Comparison of ENCODE assay signal across 1 cellular context in the genomic region with DNA sequence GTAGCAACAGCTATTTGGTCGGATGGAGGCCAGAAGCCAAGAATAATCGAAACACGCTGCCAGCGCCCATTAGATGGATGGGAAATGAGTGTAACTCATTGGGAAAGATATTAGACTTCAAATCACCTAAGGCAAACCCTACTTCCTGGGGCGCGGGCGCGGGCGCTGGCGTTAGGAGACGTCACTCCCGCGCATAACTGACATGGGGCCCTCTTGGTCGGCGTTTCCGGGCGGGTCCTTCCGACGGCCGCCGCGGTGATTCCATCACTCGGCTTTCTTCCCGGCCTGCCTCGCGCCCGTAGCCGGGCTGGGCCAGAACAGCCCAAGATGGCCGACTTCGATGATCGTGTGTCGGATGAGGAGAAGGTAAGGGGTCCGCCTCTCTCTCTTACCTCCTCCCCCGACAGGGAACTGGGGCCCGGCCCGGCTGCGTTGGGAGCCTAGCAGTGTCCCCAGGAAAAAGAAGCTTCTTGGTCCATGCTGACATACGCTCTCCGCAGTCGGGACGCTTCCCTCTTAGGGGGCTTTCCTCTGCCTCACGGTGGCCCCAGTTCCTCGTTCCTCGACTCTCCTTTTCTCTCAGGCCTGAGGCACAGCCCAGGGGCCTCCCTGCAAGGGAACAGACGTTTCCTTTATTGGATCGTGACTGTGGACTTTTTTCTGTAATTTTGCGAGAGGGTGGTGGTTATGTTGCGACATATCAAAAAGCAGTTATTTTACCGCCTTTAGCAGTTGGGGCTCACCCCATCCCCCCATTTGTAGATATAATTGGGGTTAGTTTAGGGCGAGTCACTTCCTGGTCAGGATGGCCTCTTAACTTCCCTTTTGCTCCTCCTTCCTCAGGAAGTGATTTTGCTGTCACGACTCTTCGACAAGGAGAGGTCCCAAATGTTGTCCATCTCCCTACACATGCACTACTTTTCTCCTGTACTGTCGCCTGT.
TF ChIP-seq lines count a peak whose summit lies in the region.

A gene (plus strand): TSS at position 315 of the 941 bp plus-strand sequence. CDS start 13 bp downstream, at position 328.

TF ChIP-seq in K562, 482 proteins besides CTCF, POLR2A, EP300 and RAD21 (continued from another document and continues in another):
- TF ChIP-seq, protein P1, sequence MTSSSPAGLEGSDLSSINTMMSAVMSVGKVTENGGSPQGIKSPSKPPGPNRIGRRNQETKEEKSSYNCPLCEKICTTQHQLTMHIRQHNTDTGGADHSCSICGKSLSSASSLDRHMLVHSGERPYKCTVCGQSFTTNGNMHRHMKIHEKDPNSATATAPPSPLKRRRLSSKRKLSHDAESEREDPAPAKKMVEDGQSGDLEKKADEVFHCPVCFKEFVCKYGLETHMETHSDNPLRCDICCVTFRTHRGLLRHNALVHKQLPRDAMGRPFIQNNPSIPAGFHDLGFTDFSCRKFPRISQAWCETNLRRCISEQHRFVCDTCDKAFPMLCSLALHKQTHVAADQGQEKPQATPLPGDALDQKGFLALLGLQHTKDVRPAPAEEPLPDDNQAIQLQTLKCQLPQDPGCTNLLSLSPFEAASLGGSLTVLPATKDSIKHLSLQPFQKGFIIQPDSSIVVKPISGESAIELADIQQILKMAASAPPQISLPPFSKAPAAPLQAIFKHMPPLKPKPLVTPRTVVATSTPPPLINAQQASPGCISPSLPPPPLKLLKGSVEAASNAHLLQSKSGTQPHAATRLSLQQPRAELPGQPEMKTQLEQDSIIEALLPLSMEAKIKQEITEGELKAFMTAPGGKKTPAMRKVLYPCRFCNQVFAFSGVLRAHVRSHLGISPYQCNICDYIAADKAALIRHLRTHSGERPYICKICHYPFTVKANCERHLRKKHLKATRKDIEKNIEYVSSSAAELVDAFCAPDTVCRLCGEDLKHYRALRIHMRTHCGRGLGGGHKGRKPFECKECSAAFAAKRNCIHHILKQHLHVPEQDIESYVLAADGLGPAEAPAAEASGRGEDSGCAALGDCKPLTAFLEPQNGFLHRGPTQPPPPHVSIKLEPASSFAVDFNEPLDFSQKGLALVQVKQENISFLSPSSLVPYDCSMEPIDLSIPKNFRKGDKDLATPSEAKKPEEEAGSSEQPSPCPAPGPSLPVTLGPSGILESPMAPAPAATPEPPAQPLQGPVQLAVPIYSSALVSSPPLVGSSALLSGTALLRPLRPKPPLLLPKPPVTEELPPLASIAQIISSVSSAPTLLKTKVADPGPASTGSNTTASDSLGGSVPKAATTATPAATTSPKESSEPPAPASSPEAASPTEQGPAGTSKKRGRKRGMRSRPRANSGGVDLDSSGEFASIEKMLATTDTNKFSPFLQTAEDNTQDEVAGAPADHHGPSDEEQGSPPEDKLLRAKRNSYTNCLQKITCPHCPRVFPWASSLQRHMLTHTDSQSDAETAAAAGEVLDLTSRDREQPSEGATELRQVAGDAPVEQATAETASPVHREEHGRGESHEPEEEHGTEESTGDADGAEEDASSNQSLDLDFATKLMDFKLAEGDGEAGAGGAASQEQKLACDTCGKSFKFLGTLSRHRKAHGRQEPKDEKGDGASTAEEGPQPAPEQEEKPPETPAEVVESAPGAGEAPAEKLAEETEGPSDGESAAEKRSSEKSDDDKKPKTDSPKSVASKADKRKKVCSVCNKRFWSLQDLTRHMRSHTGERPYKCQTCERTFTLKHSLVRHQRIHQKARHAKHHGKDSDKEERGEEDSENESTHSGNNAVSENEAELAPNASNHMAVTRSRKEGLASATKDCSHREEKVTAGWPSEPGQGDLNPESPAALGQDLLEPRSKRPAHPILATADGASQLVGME (CRISPR knock-in tag; IDR thresholded peaks at IDR 0.05), result peak; percentile 53; the same call in 1 of the 2 replicates
- TF ChIP-seq ETV1 (tag; conservative IDR thresholded peaks at IDR 0.05; ENCODE audit: low read depth) (peak; percentile 94), ELF4 (CRISPR knock-in tag; IDR thresholded peaks at IDR 0.05) (0 out of 2 replicates have a peak, but pooled peaks have one; percentile 10), ZBTB7A (IDR thresholded peaks at IDR 0.05; ENCODE audit: borderline replicate concordance, control insufficient read depth, low read depth, low read length) (peak; percentile 66; the same call in 1 of the 2 replicates), BRD9 (IDR thresholded peaks at IDR 0.05; ENCODE audit: low read depth, partially characterized antibody) (peak; percentile 75), HIVEP1 (CRISPR knock-in tag; IDR thresholded peaks at IDR 0.05) (0 out of 2 replicates have a peak, but pooled peaks have one; percentile 5), RBM25 (IDR thresholded peaks at IDR 0.05; ENCODE audit: low read depth, low read length, severe bottlenecking) (no peak), SRSF1 (IDR thresholded peaks at IDR 0.05; ENCODE audit: low read depth, low read length) (no peak), SMAD4 (CRISPR knock-in tag; conservative IDR thresholded peaks at IDR 0.05) (0 out of 2 replicates have a peak, but pooled peaks have one; percentile 56), GTF2F1 (IDR thresholded peaks at IDR 0.05; ENCODE audit: low read depth, low read length) (peak; percentile 70; the same call in 1 of the 2 replicates), CREB1 (IDR thresholded peaks at IDR 0.05) (peak; percentile 98), CREB1 (CRISPR knock-in tag; IDR thresholded peaks at IDR 0.05) (peak; percentile 87), NR3C1 (CRISPR knock-in tag; IDR thresholded peaks at IDR 0.05) (no peak), CBX1 (IDR thresholded peaks at IDR 0.05; ENCODE audit: low read depth) (peak; percentile 61; the same call in 1 of the 2 replicates), SLC30A9 (CRISPR knock-in tag; IDR thresholded peaks at IDR 0.05) (no peak), DMBX1 (CRISPR knock-in tag; IDR thresholded peaks at IDR 0.05; ENCODE audit: borderline replicate concordance) (peak; percentile 16; the same call in 1 of the 2 replicates), NCOA4 (IDR thresholded peaks at IDR 0.05; ENCODE audit: partially characterized antibody) (no peak), SUPT5H (IDR thresholded peaks at IDR 0.05) (peak; percentile 98), KDM5B (IDR thresholded peaks at IDR 0.05; ENCODE audit: insufficient replicate concordance, low read depth, low read length) (peak; percentile 91), NR2C1 (IDR thresholded peaks at IDR 0.05) (peak; percentile 66), NR2C1 (tag; IDR thresholded peaks at IDR 0.05) (peak; percentile 76), ZNF239 (CRISPR knock-in tag; IDR thresholded peaks at IDR 0.05) (no peak), L3MBTL2 (IDR thresholded peaks at IDR 0.05) (peak; percentile 95), RAD51 (IDR thresholded peaks at IDR 0.05; ENCODE audit: borderline replicate concordance, low read depth) (peak; percentile 6; the same call in 1 of the 2 replicates), ZNF316 (IDR thresholded peaks at IDR 0.05) (0 out of 2 replicates have a peak, but pooled peaks have one; percentile 22)
- TF ChIP-seq, protein P2, sequence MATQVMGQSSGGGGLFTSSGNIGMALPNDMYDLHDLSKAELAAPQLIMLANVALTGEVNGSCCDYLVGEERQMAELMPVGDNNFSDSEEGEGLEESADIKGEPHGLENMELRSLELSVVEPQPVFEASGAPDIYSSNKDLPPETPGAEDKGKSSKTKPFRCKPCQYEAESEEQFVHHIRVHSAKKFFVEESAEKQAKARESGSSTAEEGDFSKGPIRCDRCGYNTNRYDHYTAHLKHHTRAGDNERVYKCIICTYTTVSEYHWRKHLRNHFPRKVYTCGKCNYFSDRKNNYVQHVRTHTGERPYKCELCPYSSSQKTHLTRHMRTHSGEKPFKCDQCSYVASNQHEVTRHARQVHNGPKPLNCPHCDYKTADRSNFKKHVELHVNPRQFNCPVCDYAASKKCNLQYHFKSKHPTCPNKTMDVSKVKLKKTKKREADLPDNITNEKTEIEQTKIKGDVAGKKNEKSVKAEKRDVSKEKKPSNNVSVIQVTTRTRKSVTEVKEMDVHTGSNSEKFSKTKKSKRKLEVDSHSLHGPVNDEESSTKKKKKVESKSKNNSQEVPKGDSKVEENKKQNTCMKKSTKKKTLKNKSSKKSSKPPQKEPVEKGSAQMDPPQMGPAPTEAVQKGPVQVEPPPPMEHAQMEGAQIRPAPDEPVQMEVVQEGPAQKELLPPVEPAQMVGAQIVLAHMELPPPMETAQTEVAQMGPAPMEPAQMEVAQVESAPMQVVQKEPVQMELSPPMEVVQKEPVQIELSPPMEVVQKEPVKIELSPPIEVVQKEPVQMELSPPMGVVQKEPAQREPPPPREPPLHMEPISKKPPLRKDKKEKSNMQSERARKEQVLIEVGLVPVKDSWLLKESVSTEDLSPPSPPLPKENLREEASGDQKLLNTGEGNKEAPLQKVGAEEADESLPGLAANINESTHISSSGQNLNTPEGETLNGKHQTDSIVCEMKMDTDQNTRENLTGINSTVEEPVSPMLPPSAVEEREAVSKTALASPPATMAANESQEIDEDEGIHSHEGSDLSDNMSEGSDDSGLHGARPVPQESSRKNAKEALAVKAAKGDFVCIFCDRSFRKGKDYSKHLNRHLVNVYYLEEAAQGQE (CRISPR knock-in tag; IDR thresholded peaks at IDR 0.05; ENCODE audit: low read depth), result 0 out of 2 replicates have a peak, but pooled peaks have one; percentile 20
- TF ChIP-seq, protein P3, sequence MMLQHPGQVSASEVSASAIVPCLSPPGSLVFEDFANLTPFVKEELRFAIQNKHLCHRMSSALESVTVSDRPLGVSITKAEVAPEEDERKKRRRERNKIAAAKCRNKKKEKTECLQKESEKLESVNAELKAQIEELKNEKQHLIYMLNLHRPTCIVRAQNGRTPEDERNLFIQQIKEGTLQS (IDR thresholded peaks at IDR 0.05), result peak; percentile 67; the same call in 1 of the 2 replicates
- TF ChIP-seq, protein P3 (CRISPR knock-in tag; conservative IDR thresholded peaks at IDR 0.05), result no peak
- TF ChIP-seq, protein P4, sequence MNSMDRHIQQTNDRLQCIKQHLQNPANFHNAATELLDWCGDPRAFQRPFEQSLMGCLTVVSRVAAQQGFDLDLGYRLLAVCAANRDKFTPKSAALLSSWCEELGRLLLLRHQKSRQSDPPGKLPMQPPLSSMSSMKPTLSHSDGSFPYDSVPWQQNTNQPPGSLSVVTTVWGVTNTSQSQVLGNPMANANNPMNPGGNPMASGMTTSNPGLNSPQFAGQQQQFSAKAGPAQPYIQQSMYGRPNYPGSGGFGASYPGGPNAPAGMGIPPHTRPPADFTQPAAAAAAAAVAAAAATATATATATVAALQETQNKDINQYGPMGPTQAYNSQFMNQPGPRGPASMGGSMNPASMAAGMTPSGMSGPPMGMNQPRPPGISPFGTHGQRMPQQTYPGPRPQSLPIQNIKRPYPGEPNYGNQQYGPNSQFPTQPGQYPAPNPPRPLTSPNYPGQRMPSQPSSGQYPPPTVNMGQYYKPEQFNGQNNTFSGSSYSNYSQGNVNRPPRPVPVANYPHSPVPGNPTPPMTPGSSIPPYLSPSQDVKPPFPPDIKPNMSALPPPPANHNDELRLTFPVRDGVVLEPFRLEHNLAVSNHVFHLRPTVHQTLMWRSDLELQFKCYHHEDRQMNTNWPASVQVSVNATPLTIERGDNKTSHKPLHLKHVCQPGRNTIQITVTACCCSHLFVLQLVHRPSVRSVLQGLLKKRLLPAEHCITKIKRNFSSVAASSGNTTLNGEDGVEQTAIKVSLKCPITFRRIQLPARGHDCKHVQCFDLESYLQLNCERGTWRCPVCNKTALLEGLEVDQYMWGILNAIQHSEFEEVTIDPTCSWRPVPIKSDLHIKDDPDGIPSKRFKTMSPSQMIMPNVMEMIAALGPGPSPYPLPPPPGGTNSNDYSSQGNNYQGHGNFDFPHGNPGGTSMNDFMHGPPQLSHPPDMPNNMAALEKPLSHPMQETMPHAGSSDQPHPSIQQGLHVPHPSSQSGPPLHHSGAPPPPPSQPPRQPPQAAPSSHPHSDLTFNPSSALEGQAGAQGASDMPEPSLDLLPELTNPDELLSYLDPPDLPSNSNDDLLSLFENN (IDR thresholded peaks at IDR 0.05; ENCODE audit: low read depth in 2 of 2, low read length in 2 of 2), result peak; percentile 63 to 79; a peak in 3 of 4 replicates
- TF ChIP-seq, protein P5, sequence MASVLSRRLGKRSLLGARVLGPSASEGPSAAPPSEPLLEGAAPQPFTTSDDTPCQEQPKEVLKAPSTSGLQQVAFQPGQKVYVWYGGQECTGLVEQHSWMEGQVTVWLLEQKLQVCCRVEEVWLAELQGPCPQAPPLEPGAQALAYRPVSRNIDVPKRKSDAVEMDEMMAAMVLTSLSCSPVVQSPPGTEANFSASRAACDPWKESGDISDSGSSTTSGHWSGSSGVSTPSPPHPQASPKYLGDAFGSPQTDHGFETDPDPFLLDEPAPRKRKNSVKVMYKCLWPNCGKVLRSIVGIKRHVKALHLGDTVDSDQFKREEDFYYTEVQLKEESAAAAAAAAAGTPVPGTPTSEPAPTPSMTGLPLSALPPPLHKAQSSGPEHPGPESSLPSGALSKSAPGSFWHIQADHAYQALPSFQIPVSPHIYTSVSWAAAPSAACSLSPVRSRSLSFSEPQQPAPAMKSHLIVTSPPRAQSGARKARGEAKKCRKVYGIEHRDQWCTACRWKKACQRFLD (CRISPR knock-in tag; IDR thresholded peaks at IDR 0.05), result peak; percentile 58; the same call in 1 of the 2 replicates
- TF ChIP-seq, protein P6, sequence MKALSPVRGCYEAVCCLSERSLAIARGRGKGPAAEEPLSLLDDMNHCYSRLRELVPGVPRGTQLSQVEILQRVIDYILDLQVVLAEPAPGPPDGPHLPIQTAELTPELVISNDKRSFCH (CRISPR knock-in tag; IDR thresholded peaks at IDR 0.05), result no peak
- TF ChIP-seq, protein P6 (tag; IDR thresholded peaks at IDR 0.05), result peak; percentile 90
- TF ChIP-seq, protein P7, sequence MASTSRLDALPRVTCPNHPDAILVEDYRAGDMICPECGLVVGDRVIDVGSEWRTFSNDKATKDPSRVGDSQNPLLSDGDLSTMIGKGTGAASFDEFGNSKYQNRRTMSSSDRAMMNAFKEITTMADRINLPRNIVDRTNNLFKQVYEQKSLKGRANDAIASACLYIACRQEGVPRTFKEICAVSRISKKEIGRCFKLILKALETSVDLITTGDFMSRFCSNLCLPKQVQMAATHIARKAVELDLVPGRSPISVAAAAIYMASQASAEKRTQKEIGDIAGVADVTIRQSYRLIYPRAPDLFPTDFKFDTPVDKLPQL (IDR thresholded peaks at IDR 0.05; ENCODE audit: extremely low read depth, insufficient read length), result no peak
- TF ChIP-seq, protein P8, sequence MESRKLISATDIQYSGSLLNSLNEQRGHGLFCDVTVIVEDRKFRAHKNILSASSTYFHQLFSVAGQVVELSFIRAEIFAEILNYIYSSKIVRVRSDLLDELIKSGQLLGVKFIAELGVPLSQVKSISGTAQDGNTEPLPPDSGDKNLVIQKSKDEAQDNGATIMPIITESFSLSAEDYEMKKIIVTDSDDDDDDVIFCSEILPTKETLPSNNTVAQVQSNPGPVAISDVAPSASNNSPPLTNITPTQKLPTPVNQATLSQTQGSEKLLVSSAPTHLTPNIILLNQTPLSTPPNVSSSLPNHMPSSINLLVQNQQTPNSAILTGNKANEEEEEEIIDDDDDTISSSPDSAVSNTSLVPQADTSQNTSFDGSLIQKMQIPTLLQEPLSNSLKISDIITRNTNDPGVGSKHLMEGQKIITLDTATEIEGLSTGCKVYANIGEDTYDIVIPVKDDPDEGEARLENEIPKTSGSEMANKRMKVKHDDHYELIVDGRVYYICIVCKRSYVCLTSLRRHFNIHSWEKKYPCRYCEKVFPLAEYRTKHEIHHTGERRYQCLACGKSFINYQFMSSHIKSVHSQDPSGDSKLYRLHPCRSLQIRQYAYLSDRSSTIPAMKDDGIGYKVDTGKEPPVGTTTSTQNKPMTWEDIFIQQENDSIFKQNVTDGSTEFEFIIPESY (CRISPR knock-in tag; IDR thresholded peaks at IDR 0.05), result no peak; the same call in none of the 2 replicates
